In the genomic region with DNA sequence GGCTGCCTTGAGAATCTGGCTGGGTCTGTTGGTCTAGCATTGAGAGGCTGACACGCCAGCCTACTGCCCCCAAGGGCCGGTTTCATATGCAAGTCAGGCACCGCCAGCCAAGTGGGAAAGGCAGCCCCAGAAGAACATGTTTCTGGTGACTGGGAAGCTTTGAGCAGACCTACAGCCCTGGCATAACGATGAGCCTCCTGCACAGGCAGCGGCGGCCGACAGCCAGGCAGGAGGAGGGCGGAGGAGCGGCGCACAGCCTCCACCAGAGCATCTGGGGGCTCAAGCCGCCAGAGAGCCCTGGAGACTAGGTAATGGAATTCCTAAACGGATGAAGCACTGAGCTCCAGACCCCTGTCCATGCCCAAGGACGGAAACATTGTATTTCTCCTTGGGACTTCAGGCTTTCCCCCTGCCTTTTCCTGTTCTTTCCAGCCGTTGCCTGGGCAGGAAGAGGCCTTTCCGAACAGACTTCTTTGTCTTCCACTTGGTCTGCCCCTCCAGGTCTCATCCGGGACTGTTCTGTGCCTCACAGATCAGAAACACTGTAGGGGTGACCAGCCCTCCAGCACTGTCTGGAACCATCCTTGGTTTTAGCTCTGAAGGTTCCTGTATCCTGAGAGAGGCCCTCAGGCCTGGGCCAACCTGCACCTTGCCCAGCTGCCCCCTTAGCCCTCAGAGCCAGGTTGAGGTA, we compare ENCODE assay signal across 1 cellular context.
TF ChIP-seq lines count a peak whose summit lies in the region.

No MANE protein-coding gene starts in this region.

TF ChIP-seq in WTC11, 78 proteins besides CTCF, POLR2A, EP300 and RAD21:
- TF ChIP-seq GRHL2 (CRISPR knock-in tag; IDR thresholded peaks at IDR 0.05; ENCODE audit: insufficient replicate concordance, severe bottlenecking) (no peak), EMX1 (CRISPR knock-in tag; IDR thresholded peaks at IDR 0.05) (no peak), GABPB1 (CRISPR knock-in tag; IDR thresholded peaks at IDR 0.05) (no peak), CREM (CRISPR knock-in tag; IDR thresholded peaks at IDR 0.05) (no peak), KAT7 (CRISPR knock-in tag; IDR thresholded peaks at IDR 0.05; ENCODE audit: borderline replicate concordance) (no peak), SMAD4 (CRISPR knock-in tag; IDR thresholded peaks at IDR 0.05) (no peak), ZNF121 (CRISPR knock-in tag; IDR thresholded peaks at IDR 0.05) (no peak), ZNF416 (CRISPR knock-in tag; IDR thresholded peaks at IDR 0.05) (no peak), ZNF396 (CRISPR knock-in tag; IDR thresholded peaks at IDR 0.05; ENCODE audit: borderline replicate concordance) (no peak), IRF2 (CRISPR knock-in tag; IDR thresholded peaks at IDR 0.05; ENCODE audit: borderline replicate concordance, low read depth) (no peak), NFATC4 (CRISPR knock-in tag; IDR thresholded peaks at IDR 0.05) (no peak), PRRX2 (CRISPR knock-in tag; IDR thresholded peaks at IDR 0.05) (no peak)
- TF ChIP-seq, protein P1, sequence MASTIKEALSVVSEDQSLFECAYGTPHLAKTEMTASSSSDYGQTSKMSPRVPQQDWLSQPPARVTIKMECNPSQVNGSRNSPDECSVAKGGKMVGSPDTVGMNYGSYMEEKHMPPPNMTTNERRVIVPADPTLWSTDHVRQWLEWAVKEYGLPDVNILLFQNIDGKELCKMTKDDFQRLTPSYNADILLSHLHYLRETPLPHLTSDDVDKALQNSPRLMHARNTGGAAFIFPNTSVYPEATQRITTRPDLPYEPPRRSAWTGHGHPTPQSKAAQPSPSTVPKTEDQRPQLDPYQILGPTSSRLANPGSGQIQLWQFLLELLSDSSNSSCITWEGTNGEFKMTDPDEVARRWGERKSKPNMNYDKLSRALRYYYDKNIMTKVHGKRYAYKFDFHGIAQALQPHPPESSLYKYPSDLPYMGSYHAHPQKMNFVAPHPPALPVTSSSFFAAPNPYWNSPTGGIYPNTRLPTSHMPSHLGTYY (CRISPR knock-in tag; IDR thresholded peaks at IDR 0.05), result no peak
- TF ChIP-seq, protein P2, sequence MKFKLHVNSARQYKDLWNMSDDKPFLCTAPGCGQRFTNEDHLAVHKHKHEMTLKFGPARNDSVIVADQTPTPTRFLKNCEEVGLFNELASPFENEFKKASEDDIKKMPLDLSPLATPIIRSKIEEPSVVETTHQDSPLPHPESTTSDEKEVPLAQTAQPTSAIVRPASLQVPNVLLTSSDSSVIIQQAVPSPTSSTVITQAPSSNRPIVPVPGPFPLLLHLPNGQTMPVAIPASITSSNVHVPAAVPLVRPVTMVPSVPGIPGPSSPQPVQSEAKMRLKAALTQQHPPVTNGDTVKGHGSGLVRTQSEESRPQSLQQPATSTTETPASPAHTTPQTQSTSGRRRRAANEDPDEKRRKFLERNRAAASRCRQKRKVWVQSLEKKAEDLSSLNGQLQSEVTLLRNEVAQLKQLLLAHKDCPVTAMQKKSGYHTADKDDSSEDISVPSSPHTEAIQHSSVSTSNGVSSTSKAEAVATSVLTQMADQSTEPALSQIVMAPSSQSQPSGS (CRISPR knock-in tag; IDR thresholded peaks at IDR 0.05; ENCODE audit: borderline replicate concordance, low read depth), result no peak
- TF ChIP-seq, protein P3, sequence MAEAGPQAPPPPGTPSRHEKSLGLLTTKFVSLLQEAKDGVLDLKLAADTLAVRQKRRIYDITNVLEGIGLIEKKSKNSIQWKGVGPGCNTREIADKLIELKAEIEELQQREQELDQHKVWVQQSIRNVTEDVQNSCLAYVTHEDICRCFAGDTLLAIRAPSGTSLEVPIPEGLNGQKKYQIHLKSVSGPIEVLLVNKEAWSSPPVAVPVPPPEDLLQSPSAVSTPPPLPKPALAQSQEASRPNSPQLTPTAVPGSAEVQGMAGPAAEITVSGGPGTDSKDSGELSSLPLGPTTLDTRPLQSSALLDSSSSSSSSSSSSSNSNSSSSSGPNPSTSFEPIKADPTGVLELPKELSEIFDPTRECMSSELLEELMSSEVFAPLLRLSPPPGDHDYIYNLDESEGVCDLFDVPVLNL (CRISPR knock-in tag; IDR thresholded peaks at IDR 0.05; ENCODE audit: borderline replicate concordance, low read depth), result no peak
- TF ChIP-seq, protein P4, sequence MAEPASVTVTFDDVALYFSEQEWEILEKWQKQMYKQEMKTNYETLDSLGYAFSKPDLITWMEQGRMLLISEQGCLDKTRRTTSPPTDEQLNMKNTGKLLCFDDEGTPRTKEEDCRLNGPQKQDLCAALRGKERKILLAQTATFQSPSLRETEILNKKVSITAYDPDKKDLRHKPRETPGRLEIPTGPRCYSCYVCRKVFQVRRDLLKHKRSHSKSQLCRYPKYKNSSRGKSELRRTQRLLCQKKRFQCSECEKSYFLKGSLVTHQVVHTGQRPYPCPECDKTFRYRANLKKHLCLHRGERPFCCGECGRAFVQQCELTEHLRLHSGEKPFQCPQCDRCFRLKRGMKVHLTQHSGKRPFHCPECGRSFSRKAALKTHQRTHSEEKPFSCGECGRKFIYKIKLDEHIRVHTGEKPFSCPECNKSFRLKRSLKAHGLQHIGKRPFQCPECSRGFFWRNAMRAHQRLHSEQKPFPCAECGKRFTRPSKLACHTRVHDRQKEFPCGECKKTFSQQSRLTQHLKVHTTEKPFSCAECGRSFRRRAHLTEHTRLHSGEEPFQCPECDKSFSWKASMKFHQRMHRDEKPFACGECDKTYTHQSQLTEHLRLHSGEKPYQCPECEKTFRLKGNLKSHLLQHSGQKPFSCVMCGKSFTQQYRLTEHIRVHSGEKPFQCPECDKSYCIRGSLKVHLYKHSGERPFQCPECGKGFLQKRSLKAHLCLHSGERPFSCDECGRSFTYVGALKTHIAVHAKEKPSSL (CRISPR knock-in tag; conservative IDR thresholded peaks at IDR 0.05), result no peak
- TF ChIP-seq, protein P5, sequence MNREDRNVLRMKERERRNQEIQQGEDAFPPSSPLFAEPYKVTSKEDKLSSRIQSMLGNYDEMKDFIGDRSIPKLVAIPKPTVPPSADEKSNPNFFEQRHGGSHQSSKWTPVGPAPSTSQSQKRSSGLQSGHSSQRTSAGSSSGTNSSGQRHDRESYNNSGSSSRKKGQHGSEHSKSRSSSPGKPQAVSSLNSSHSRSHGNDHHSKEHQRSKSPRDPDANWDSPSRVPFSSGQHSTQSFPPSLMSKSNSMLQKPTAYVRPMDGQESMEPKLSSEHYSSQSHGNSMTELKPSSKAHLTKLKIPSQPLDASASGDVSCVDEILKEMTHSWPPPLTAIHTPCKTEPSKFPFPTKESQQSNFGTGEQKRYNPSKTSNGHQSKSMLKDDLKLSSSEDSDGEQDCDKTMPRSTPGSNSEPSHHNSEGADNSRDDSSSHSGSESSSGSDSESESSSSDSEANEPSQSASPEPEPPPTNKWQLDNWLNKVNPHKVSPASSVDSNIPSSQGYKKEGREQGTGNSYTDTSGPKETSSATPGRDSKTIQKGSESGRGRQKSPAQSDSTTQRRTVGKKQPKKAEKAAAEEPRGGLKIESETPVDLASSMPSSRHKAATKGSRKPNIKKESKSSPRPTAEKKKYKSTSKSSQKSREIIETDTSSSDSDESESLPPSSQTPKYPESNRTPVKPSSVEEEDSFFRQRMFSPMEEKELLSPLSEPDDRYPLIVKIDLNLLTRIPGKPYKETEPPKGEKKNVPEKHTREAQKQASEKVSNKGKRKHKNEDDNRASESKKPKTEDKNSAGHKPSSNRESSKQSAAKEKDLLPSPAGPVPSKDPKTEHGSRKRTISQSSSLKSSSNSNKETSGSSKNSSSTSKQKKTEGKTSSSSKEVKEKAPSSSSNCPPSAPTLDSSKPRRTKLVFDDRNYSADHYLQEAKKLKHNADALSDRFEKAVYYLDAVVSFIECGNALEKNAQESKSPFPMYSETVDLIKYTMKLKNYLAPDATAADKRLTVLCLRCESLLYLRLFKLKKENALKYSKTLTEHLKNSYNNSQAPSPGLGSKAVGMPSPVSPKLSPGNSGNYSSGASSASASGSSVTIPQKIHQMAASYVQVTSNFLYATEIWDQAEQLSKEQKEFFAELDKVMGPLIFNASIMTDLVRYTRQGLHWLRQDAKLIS (CRISPR knock-in tag; IDR thresholded peaks at IDR 0.05; ENCODE audit: borderline replicate concordance), result no peak
- TF ChIP-seq, protein P6, sequence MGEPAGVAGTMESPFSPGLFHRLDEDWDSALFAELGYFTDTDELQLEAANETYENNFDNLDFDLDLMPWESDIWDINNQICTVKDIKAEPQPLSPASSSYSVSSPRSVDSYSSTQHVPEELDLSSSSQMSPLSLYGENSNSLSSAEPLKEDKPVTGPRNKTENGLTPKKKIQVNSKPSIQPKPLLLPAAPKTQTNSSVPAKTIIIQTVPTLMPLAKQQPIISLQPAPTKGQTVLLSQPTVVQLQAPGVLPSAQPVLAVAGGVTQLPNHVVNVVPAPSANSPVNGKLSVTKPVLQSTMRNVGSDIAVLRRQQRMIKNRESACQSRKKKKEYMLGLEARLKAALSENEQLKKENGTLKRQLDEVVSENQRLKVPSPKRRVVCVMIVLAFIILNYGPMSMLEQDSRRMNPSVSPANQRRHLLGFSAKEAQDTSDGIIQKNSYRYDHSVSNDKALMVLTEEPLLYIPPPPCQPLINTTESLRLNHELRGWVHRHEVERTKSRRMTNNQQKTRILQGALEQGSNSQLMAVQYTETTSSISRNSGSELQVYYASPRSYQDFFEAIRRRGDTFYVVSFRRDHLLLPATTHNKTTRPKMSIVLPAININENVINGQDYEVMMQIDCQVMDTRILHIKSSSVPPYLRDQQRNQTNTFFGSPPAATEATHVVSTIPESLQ (CRISPR knock-in tag; IDR thresholded peaks at IDR 0.05), result no peak
- TF ChIP-seq, protein P7, sequence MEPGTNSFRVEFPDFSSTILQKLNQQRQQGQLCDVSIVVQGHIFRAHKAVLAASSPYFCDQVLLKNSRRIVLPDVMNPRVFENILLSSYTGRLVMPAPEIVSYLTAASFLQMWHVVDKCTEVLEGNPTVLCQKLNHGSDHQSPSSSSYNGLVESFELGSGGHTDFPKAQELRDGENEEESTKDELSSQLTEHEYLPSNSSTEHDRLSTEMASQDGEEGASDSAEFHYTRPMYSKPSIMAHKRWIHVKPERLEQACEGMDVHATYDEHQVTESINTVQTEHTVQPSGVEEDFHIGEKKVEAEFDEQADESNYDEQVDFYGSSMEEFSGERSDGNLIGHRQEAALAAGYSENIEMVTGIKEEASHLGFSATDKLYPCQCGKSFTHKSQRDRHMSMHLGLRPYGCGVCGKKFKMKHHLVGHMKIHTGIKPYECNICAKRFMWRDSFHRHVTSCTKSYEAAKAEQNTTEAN (CRISPR knock-in tag; IDR thresholded peaks at IDR 0.05), result no peak
